ENCODE assay signal across 8 cellular contexts in the genomic region with DNA sequence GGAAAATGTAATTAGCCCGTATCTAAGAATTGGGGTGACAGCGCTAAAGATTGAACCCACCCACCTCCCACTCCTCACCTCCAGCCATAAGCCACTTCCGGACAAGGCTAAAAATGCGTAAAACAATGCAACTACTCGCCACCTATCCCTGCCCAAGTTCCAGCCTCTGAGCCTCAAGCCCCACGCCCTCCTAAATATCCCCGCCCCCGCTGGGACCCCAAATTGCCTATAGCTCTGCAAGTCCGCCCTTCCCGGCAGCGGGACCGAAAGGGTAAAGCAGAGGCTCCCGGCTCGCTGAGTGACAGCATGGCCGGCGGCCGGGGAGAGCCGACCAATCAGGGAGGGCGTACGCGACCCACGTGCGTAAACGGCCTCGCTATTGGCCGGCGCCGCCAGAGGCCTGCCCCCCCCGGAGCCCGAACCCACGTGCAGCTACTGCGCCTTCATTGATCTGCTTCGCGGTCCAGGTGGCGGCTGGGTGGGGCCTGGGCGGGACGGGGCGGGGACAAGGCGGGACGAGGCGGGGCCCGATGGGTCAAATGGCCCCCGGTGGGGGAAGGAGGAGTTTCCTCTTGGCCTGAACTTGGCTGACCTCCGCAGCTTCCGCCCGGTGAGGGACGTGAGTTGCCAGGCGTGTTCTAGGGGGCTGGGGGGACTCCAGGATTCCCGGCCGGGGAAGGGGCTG. TPM values are rescaled to one million over a fixed set of nuclear protein-coding genes. Genes with fewer than 3 reads are reported as not detected.
DNase-seq lines count a peak whose midpoint lies in the region; ATAC-seq and TF ChIP-seq lines count a peak whose summit lies in the region.

A gene (plus strand): TSS at position 564 of the 685 bp plus-strand sequence. CDS start 670 bp downstream, outside the sequence.

- peak within 1 kb of the TSS; percentile 93 to 98 for H3K4me3 Mint-ChIP-seq in activated T-cell treated with anti-CD3 and anti-CD28 coated beads, Interleukin-2, amount 50 U/mL, for 72 hours
- H3K4me3 Mint-ChIP-seq in naive thymus-derived CD4-positive, alpha-beta T cell: peak within 1 kb of the TSS; percentile 88 to 98 (median 95)
- H3K4me3 Mint-ChIP-seq in stimulated activated effector memory CD8-positive, alpha-beta T cell treated with anti-CD3 and anti-CD28 coated beads, Interleukin-12 subunit alpha, Interleukin-12 subunit beta, amount 100 ng/mL, for 72 hours: peak within 1 kb of the TSS; percentile 85

- TF ChIP-seq CTCF in DND-41 (IDR thresholded peaks at IDR 0.05; ENCODE audit: borderline replicate concordance, extremely low read depth, low read length, poor library complexity, severe bottlenecking) (no peak), KMS-11 (conservative IDR thresholded peaks at IDR 0.05; ENCODE audit: low read depth, low read length) (no peak), Panc1 (IDR thresholded peaks at IDR 0.05) (no peak)

- H3K4me1 Mint-ChIP-seq in activated T-cell treated with anti-CD3 and anti-CD28 coated beads, Interleukin-2, amount 50 U/mL, for 72 hours (ENCODE audit: low read depth): peaks cover 19% of the 10 kb centered on the region
- peaks cover 0 to 24% (median 18%) of the 10 kb centered on the region in 7 donors for H3K4me1 Mint-ChIP-seq in naive thymus-derived CD4-positive, alpha-beta T cell
- peaks cover 23% of the 10 kb centered on the region for H3K4me1 Mint-ChIP-seq in stimulated activated effector memory CD8-positive, alpha-beta T cell treated with anti-CD3 and anti-CD28 coated beads, Interleukin-12 subunit alpha, Interleukin-12 subunit beta, amount 100 ng/mL, for 72 hours

- BruUV-seq in Panc1 (replicated peaks; lab: Mats Ljungman, UMichigan): no TSS peak

- no peaks in the 10 kb centered on the region for H3K27me3 ChIP-seq in DND-41 (ENCODE audit: insufficient read depth, low read length, poor library complexity)
- peaks cover 75% of the 10 kb centered on the region for H3K27me3 ChIP-seq in KMS-11 (ENCODE audit: insufficient read depth, low read depth)
- no peaks in the 10 kb centered on the region for H3K27me3 ChIP-seq in Panc1 (ENCODE audit: control insufficient read depth, insufficient read depth, low read length)
- no peaks in the 10 kb centered on the region for H3K27me3 ChIP-seq in naive thymus-derived CD4-positive, alpha-beta T cell (ENCODE audit: control insufficient read depth in 2 of 2, insufficient read depth in 2 of 2, low read length in 2 of 2)

- H3K79me2 ChIP-seq in DND-41 (ENCODE audit: insufficient read depth, low read length): no peaks in the 10 kb centered on the region
- no peaks in the 10 kb centered on the region for H3K79me2 ChIP-seq in KMS-11 (ENCODE audit: insufficient read depth, low read depth)

- POLR2A ChIA-PET in Panc1 (lab: Charles Lee): no interaction called here
- POLR2A ChIA-PET in naive thymus-derived CD4-positive, alpha-beta T cell (lab: Charles Lee): interaction anchor here (0.6 to 3.9 kb wide), 9 partner anchors 15 to 207 kb away, joined by 3 to 20 read pairs (median 4); no protein-coding TSS in a partner anchor

- in situ Hi-C loops in Panc1 (cut with HindIII; ENCODE audit: low pct_unique_long_range_greater_than_20kb, low sequenced_read_pairs): no loop called here

- H3K4me3 ChIP-seq in DND-41 (ENCODE audit: low read depth in 1 of 2, low read length in 2 of 2): peak within 1 kb of the TSS; percentile 31 to 68
- no peak within 1 kb of the TSS for H3K4me3 ChIP-seq in KMS-11 (IDR thresholded peaks at IDR 0.05; ENCODE audit: insufficient read depth, low read depth, low read length)
- peak within 1 kb of the TSS; percentile 56 to 79 for H3K4me3 ChIP-seq in Panc1 (ENCODE audit: low read depth in 2 of 2, low read length in 2 of 2)
- H3K4me3 ChIP-seq in naive thymus-derived CD4-positive, alpha-beta T cell (ENCODE audit: low read length): peak within 1 kb of the TSS; percentile 75

- no peaks in the 10 kb centered on the region for H3K36me3 Mint-ChIP-seq in activated T-cell treated with anti-CD3 and anti-CD28 coated beads, Interleukin-2, amount 50 U/mL, for 72 hours (ENCODE audit: insufficient read depth in 2 of 2)
- H3K36me3 Mint-ChIP-seq in naive thymus-derived CD4-positive, alpha-beta T cell: no peaks in the 10 kb centered on the region
- no peaks in the 10 kb centered on the region for H3K36me3 Mint-ChIP-seq in stimulated activated effector memory CD8-positive, alpha-beta T cell treated with anti-CD3 and anti-CD28 coated beads, Interleukin-12 subunit alpha, Interleukin-12 subunit beta, amount 100 ng/mL, for 72 hours

- H3K4me1 ChIP-seq in DND-41 (ENCODE audit: insufficient read depth, low read length) (peaks cover 18% of the 10 kb centered on the region), KMS-11 (ENCODE audit: low read depth, poor library complexity, severe bottlenecking) (peaks cover 5% of the 10 kb centered on the region), Panc1 (ENCODE audit: control insufficient read depth, insufficient read depth, low read length) (peaks cover 12% of the 10 kb centered on the region)
- peaks cover 10 to 12% of the 10 kb centered on the region in 2 donors for H3K4me1 ChIP-seq in naive thymus-derived CD4-positive, alpha-beta T cell (ENCODE audit: control insufficient read depth in 2 of 2, insufficient read depth in 2 of 2, low read length in 2 of 2)

- peak within 1 kb of the TSS; percentile 65 for H3K27ac ChIP-seq in DND-41 (ENCODE audit: low read length)
- H3K27ac ChIP-seq in KMS-11: no peak within 1 kb of the TSS
- H3K27ac ChIP-seq in Panc1 (ENCODE audit: low read length): peak within 1 kb of the TSS; percentile 72
- H3K27ac ChIP-seq in naive thymus-derived CD4-positive, alpha-beta T cell (ENCODE audit: low read depth, low read length): peak within 1 kb of the TSS; percentile 44

- DNase-seq in DND-41 (peak; percentile 97), Panc1 (ENCODE audit: low read depth, low spot score) (peak; percentile 53), fibroblast of gingiva (ENCODE audit: low read depth) (peak; percentile 95)
- peak; percentile 95 to 98 for DNase-seq in activated T-cell treated with anti-CD3 and anti-CD28 coated beads, Interleukin-2, amount 50 U/mL, for 72 hours
- peak; percentile 82 to 94 (median 93) for DNase-seq in naive thymus-derived CD4-positive, alpha-beta T cell
- DNase-seq in stimulated activated effector memory CD8-positive, alpha-beta T cell treated with anti-CD3 and anti-CD28 coated beads, Interleukin-12 subunit alpha, Interleukin-12 subunit beta, amount 100 ng/mL, for 72 hours (ENCODE audit: low spot score in 2 of 2): peak; percentile 76 to 91

- intact Hi-C loops in Panc1 (cut with micrococcal nuclease; ENCODE audit: unreplicated experiment): no loop called here
- intact Hi-C loops in naive thymus-derived CD4-positive, alpha-beta T cell (cut with micrococcal nuclease): loop anchor here (1.0 to 2.0 kb wide), 5 partner anchors 27 to 84 kb away; no protein-coding TSS in a partner anchor

- H3K4me2 ChIP-seq in DND-41 (ENCODE audit: insufficient read depth, low read length) (peak within 1 kb of the TSS; percentile 90), KMS-11 (peak within 1 kb of the TSS; percentile 22; the same call in 1 of the 2 replicates)

- CTCF ChIA-PET in Panc1 (lab: Charles Lee): interaction anchor here (1.0 kb wide), 1 partner anchor 132 kb away, joined by 3 read pairs; no protein-coding TSS in a partner anchor
- CTCF ChIA-PET in naive thymus-derived CD4-positive, alpha-beta T cell (lab: Charles Lee): interaction anchor here (0.6 to 1.0 kb wide), 2 partner anchors 18 to 156 kb away, joined by 4 to 6 read pairs; no protein-coding TSS in a partner anchor

- no peaks in the 10 kb centered on the region for H3K9me3 ChIP-seq in DND-41 (ENCODE audit: insufficient read depth, low read length, severe bottlenecking)
- H3K9me3 ChIP-seq in Panc1 (ENCODE audit: control insufficient read depth, insufficient read depth, low read depth, low read length): no peaks in the 10 kb centered on the region
- no peaks in the 10 kb centered on the region for H3K9me3 ChIP-seq in naive thymus-derived CD4-positive, alpha-beta T cell (ENCODE audit: control insufficient read depth in 2 of 3, low read length in 3 of 3)

- H3K9ac ChIP-seq in DND-41 (ENCODE audit: low read depth, low read length): peak within 1 kb of the TSS; percentile 53
- H3K9ac ChIP-seq in KMS-11: no peak within 1 kb of the TSS

- H3K27me3 Mint-ChIP-seq in activated T-cell treated with anti-CD3 and anti-CD28 coated beads, Interleukin-2, amount 50 U/mL, for 72 hours (ENCODE audit: low read depth): peaks cover 11% of the 10 kb centered on the region
- peaks cover 3 to 22% (median 9%) of the 10 kb centered on the region in 5 donors for H3K27me3 Mint-ChIP-seq in naive thymus-derived CD4-positive, alpha-beta T cell

- ATAC-seq in DND-41 (ENCODE audit: insufficient read depth, low read depth) (peak; percentile 99), GM21825 (IDR thresholded peaks at IDR 0.05; ENCODE audit: unreplicated experiment) (peak; percentile 90), Panc1 (peak; percentile 98)
- ATAC-seq in activated T-cell treated with anti-CD3 and anti-CD28 coated beads, Interleukin-2, amount 50 U/mL, for 72 hours (replicated peaks in 1 of 2): peak; percentile 99
- ATAC-seq in naive thymus-derived CD4-positive, alpha-beta T cell: peak; percentile 99
- ATAC-seq in stimulated activated effector memory CD8-positive, alpha-beta T cell treated with anti-CD3 and anti-CD28 coated beads, Interleukin-12 subunit alpha, Interleukin-12 subunit beta, amount 100 ng/mL, for 72 hours: peak; percentile 99

- H3K36me3 ChIP-seq in DND-41 (ENCODE audit: insufficient read depth, low read length) (no peaks in the 10 kb centered on the region), KMS-11 (ENCODE audit: insufficient read depth) (no peaks in the 10 kb centered on the region), Panc1 (ENCODE audit: control insufficient read depth, insufficient read depth, low read length) (no peaks in the 10 kb centered on the region)
- H3K36me3 ChIP-seq in naive thymus-derived CD4-positive, alpha-beta T cell (ENCODE audit: control insufficient read depth in 2 of 3, insufficient read depth in 3 of 3, low read length in 3 of 3): no peaks in the 10 kb centered on the region

- H3K9me3 Mint-ChIP-seq in activated T-cell treated with anti-CD3 and anti-CD28 coated beads, Interleukin-2, amount 50 U/mL, for 72 hours: no peaks in the 10 kb centered on the region
- no peaks in the 10 kb centered on the region for H3K9me3 Mint-ChIP-seq in naive thymus-derived CD4-positive, alpha-beta T cell
- H3K9me3 Mint-ChIP-seq in stimulated activated effector memory CD8-positive, alpha-beta T cell treated with anti-CD3 and anti-CD28 coated beads, Interleukin-12 subunit alpha, Interleukin-12 subunit beta, amount 100 ng/mL, for 72 hours: no peaks in the 10 kb centered on the region

- no peak within 1 kb of the TSS for H3K27ac Mint-ChIP-seq in activated T-cell treated with anti-CD3 and anti-CD28 coated beads, Interleukin-2, amount 50 U/mL, for 72 hours
- H3K27ac Mint-ChIP-seq in naive thymus-derived CD4-positive, alpha-beta T cell: peak within 1 kb of the TSS; percentile 63 to 95 (median 88)
- H3K27ac Mint-ChIP-seq in stimulated activated effector memory CD8-positive, alpha-beta T cell treated with anti-CD3 and anti-CD28 coated beads, Interleukin-12 subunit alpha, Interleukin-12 subunit beta, amount 100 ng/mL, for 72 hours: peak within 1 kb of the TSS; percentile 81

- H4K20me1 ChIP-seq in DND-41 (ENCODE audit: insufficient read depth, low read length) (no peaks in the 10 kb centered on the region), KMS-11 (ENCODE audit: insufficient read depth) (no peaks in the 10 kb centered on the region)

- H2AFZ ChIP-seq in DND-41 (ENCODE audit: low read depth, low read length) (peak within 1 kb of the TSS; percentile 85), KMS-11 (ENCODE audit: low read depth) (peak within 1 kb of the TSS; percentile 35; the same call in 1 of the 2 replicates)

RNA-seq across cellular contexts. Expression of the gene that starts here (rescaled TPM):
- 4.0 TPM for total RNA-seq in Panc1 (2021; ENCODE audit: unreplicated experiment)
- 5.4 TPM for polyA plus RNA-seq in Panc1 (2012; ENCODE audit: insufficient read length)
- 1 to 10 TPM; 4.5 to 6.0 TPM for total RNA-seq in activated T-cell treated with anti-CD3 and anti-CD28 coated beads, Interleukin-2, amount 50 U/mL, for 72 hours
- under 1 TPM in 2 of 5 experiments, not detected in 3; 0.60 to 0.64 TPM for total RNA-seq in naive thymus-derived CD4-positive, alpha-beta T cell
- under 1 TPM in 1 of 2 donors, not detected in 1; 0.52 TPM for polyA plus RNA-seq in naive thymus-derived CD4-positive, alpha-beta T cell

Comparison
In these comparisons a context has a peak if more than half of its experiments do, and no peak if none do; other contexts are left out.
1. Peak in DNase-seq, ATAC-seq, H3K4me3 ChIP-seq and H3K27ac ChIP-seq in naive thymus-derived CD4-positive, alpha-beta T cell; RNA of the gene not detected or under 1 TPM.